Comparison of ENCODE assay signal across 20 cellular contexts in the genomic region with DNA sequence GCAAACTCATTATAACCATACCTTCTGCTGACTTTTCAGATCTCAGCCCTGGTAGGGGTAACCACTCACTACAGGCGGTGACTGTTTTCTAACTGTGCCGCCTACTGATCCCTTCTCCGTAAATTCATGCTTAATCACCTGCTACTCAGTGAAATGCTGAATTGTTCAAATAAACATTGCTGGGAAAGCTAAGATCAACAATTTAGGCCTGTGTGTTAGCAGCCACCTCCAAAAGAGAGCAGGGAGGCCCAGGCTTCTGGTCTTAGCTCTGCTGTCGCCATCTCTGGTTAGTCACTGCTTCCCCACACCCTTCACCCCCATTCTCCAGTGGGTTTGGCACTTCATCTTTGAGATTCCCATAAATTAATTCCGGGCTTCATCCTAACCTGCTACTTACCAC. TPM values are rescaled to one million over a fixed set of nuclear protein-coding genes. Genes with fewer than 3 reads are reported as not detected.
DNase-seq lines count a peak whose midpoint lies in the region; ATAC-seq and TF ChIP-seq lines count a peak whose summit lies in the region.
"Had no signal": no experiment of that assay in that cellular context is flagged by ENCODE, and none has a peak within 500 bp of the region (broad histone marks: within the 10 kb centered on the region; RNA-seq: fewer than 3 reads in every experiment).

No MANE protein-coding gene starts in this region.

- no peaks in the 10 kb centered on the region for H4K20me1 ChIP-seq in GM23338 (replicated peaks; ENCODE audit: insufficient read depth)
- H4K20me1 ChIP-seq: BLaER1 had no signal

- H3K27me3 ChIP-seq in GM23338 (ENCODE audit: insufficient read depth), result no peaks in the 10 kb centered on the region
- H3K27me3 ChIP-seq: BLaER1, brain microvascular endothelial cell, neutrophil had no signal

- no peaks in the 10 kb centered on the region for H3F3A ChIP-seq in GM23338 (replicated peaks; ENCODE audit: low read depth)

- H3K36me3 ChIP-seq in GM23338 (ENCODE audit: insufficient read depth), result no peaks in the 10 kb centered on the region
- H3K36me3 ChIP-seq: BLaER1, brain microvascular endothelial cell, lower lobe of right lung, neutrophil had no signal

- H3K36me3 Mint-ChIP-seq in GM23338 (ENCODE audit: low read depth), result no peaks in the 10 kb centered on the region

- H3K27ac Mint-ChIP-seq in GM23338, result no peak overlapping the region
- H3K27ac Mint-ChIP-seq: activated naive CD8-positive, alpha-beta T cell treated with anti-CD3 and anti-CD28 coated beads, Interleukin-2, amount 10 ng/mL, durations not matched to agents 7 days and 5 days; immature natural killer cell had no signal

- TF ChIP-seq CTCF in GM23338 (conservative IDR thresholded peaks at IDR 0.05; ENCODE audit: low read depth in 2 of 2), result no peak

- no peaks in the 10 kb centered on the region for H3K79me2 ChIP-seq in GM23338 (replicated peaks; ENCODE audit: insufficient read depth)

- H3K4me3 Mint-ChIP-seq in GM23338, result no peak overlapping the region
- H3K4me3 Mint-ChIP-seq: activated naive CD8-positive, alpha-beta T cell treated with anti-CD3 and anti-CD28 coated beads, Interleukin-2, amount 10 ng/mL, durations not matched to agents 7 days and 5 days; immature natural killer cell had no signal

- no peaks in the 10 kb centered on the region; the same call in 2 of the 3 replicates for H3K9me3 Mint-ChIP-seq in GM23338

- no peak overlapping the region for H3K4me2 ChIP-seq in GM23338
- H3K4me2 ChIP-seq: BLaER1 had no signal

- peaks cover 5% of the 10 kb centered on the region; the same call in 1 of the 3 replicates for H3K4me1 Mint-ChIP-seq in GM23338
- H3K4me1 Mint-ChIP-seq: immature natural killer cell had no signal

- no peak for ATAC-seq in GM21515 (IDR thresholded peaks at IDR 0.05; ENCODE audit: unreplicated experiment)
- no peak for ATAC-seq in GM23338

- no peaks in the 10 kb centered on the region for H3K4me1 ChIP-seq in GM23338 (ENCODE audit: insufficient read depth)
- H3K4me1 ChIP-seq: BLaER1, lower lobe of right lung had no signal

- no peak overlapping the region for H2AFZ ChIP-seq in GM23338

- H3K4me3 ChIP-seq in GM23338, result no peak overlapping the region
- H3K4me3 ChIP-seq: BLaER1, coronary artery, lower lobe of right lung had no signal

- H3K27me3 Mint-ChIP-seq in GM23338 (ENCODE audit: insufficient read depth, low read depth, poor library complexity), result no peaks in the 10 kb centered on the region
- H3K27me3 Mint-ChIP-seq: activated naive CD8-positive, alpha-beta T cell treated with anti-CD3 and anti-CD28 coated beads, Interleukin-2, amount 10 ng/mL, durations not matched to agents 7 days and 5 days had no signal

- peaks cover 7% of the 10 kb centered on the region; the same call in 1 of the 2 replicates for H3K9me2 ChIP-seq in GM23338 (ENCODE audit: insufficient read depth)

- H3K27ac ChIP-seq in GM23338 (ENCODE audit: low read depth), result no peak overlapping the region
- H3K27ac ChIP-seq: BLaER1, brain microvascular endothelial cell, coronary artery, lower lobe of right lung, neutrophil had no signal

- DNase-seq in NCI-H2196 (lab: John Stamatoyannopoulos, UW; ENCODE audit: unreplicated experiment) (peak; percentile 31), NCI-H2196 treated with DMSO at 0.1 percent for 48 hours (lab: John Stamatoyannopoulos, UW; ENCODE audit: unreplicated experiment) (no peak), SHP77 treated with DMSO at 0.1 percent for 48 hours (lab: John Stamatoyannopoulos, UW) (peak; percentile 24), iris pigment epithelial cell (ENCODE audit: low read depth) (peak; percentile 42), GM23338 (ENCODE audit: low spot score) (no peak), SIG-M5 (lab: John Stamatoyannopoulos, UW) (no peak)
- no peak for DNase-seq in activated CD4-positive, alpha-beta T cell treated with anti-CD3 and anti-CD28 coated beads for 1 hour
- DNase-seq: activated CD4-positive, alpha-beta T cell treated with anti-CD3 and anti-CD28 coated beads for 4 hours; activated naive CD8-positive, alpha-beta T cell treated with anti-CD3 and anti-CD28 coated beads, Interleukin-2, amount 10 ng/mL, durations not matched to agents 7 days and 5 days; brain microvascular endothelial cell; immature natural killer cell; lower lobe of right lung; MM.1S; retina had no signal

TF ChIP-seq in GM23338, 12 proteins besides CTCF, POLR2A, EP300 and RAD21 (continues in another document):
- no peak for TF ChIP-seq STAT1 (IDR thresholded peaks at IDR 0.05; ENCODE audit: unreplicated experiment)
- TF ChIP-seq ETS1 (IDR thresholded peaks at IDR 0.05), result no peak
- no peak for TF ChIP-seq POLR2AphosphoS5 (IDR thresholded peaks at IDR 0.05; ENCODE audit: low read depth)
- no peak for TF ChIP-seq ZNF462 (CRISPR knock-in tag; IDR thresholded peaks at IDR 0.05)
- TF ChIP-seq JUNB (IDR thresholded peaks at IDR 0.05; ENCODE audit: unreplicated experiment), result no peak
- TF ChIP-seq ZNF331 (CRISPR knock-in tag; IDR thresholded peaks at IDR 0.05; ENCODE audit: low read depth), result no peak
- no peak for TF ChIP-seq EZH2phosphoT487 (IDR thresholded peaks at IDR 0.05; ENCODE audit: unreplicated experiment)

RNA-seq across cellular contexts. Expression of gene NT5C1B, which starts 21.8 kb away (rescaled TPM):
- total RNA-seq in GM23338 (2014; rRNA removed; shearing (Covaris generic)), result not detected in 2 replicates
- not detected in 2 replicates for polyA plus RNA-seq in GM23338 (2016; fragmentation: Nextera tagmentation; extraction: Ambion mirVana)
- total RNA-seq: activated naive CD8-positive, alpha-beta T cell treated with anti-CD3 and anti-CD28 coated beads, Interleukin-2, amount 10 ng/mL, durations not matched to agents 7 days and 5 days; fibroblast of villous mesenchyme; lower lobe of right lung; ureter had no signal

RNA-seq across cellular contexts. Expression of gene RDH14, which starts 50.7 kb away (rescaled TPM):
- 38.0 and 38.1 TPM in 2 replicates for total RNA-seq in GM23338 (2014; rRNA removed; shearing (Covaris generic))
- 40.6 and 41.7 TPM in 2 replicates for polyA plus RNA-seq in GM23338 (2016; fragmentation: Nextera tagmentation; extraction: Ambion mirVana)

Comparison
In these comparisons a context has a peak if more than half of its experiments do, and no peak if none do; other contexts are left out.
1. DNase-seq: peak in NCI-H2196 (single experiment), SHP77 treated with DMSO at 0.1 percent for 48 hours (single experiment) and iris pigment epithelial cell (single experiment); none in NCI-H2196 treated with DMSO at 0.1 percent for 48 hours (single experiment), activated CD4-positive, alpha-beta T cell treated with anti-CD3 and anti-CD28 coated beads for 1 hour (single experiment), GM23338 (single experiment) and SIG-M5 (single experiment).